25 cellular contexts compared by ENCODE assay signal in the genomic region with DNA sequence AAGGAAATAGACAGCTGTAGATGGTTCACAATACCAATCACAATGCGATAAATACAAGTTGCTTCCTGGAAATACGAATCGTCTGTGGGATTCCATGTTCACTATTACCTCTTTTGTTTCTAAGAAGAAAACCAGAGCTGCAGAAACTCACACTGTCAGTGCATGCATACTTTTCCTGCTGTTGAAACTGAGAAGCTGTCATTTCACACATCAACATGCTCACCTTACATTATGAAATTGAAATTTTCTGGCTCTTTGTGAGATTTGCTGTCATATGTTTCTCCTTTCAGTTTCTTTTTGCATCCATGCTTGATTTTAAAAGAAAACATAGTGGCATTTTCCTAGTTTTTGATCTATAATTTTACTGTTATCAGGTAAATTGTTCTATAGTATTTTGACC.
"Had no signal": no experiment of that assay in that cellular context is flagged by ENCODE, and none has a peak within 500 bp of the region (broad histone marks: within the 10 kb centered on the region; RNA-seq: fewer than 3 reads in every experiment).

No MANE protein-coding gene starts in this region.

- H3K36me3 Mint-ChIP-seq: naive B cell; natural killer cell; stimulated activated naive B cell treated with anti-CD40 and anti-IgM and Interleukin-4, amounts not matched to agents 10 μg/mL and 1 μg/mL and 100 μg/mL, for 72 hours had no signal

- H3K27ac ChIP-seq: left ventricle myocardium inferior, ovary, right atrium auricular region, skin epidermis, stomach, testis, thyroid gland, transverse colon, upper lobe of left lung, vagina had no signal

- ATAC-seq: natural killer cell; sciatic nerve; stimulated activated naive B cell treated with anti-CD40 and anti-IgM and Interleukin-4, amounts not matched to agents 10 μg/mL and 1 μg/mL and 100 μg/mL, for 72 hours; stimulated activated naive CD8-positive, alpha-beta T cell treated with anti-CD3 and anti-CD28 coated beads, Interleukin-15, Interleukin-2, amounts not matched to agents 100 U/mL and 50 U/mL, for 24 hours had no signal

- H3K4me1 ChIP-seq: left ventricle myocardium inferior, right atrium auricular region, stomach, testis, thyroid gland, transverse colon, upper lobe of left lung, vagina had no signal

- H3K4me3 Mint-ChIP-seq: mesothelial cell of epicardium; naive B cell; natural killer cell; nephron progenitor cell; stimulated activated naive B cell treated with anti-CD40 and anti-IgM and Interleukin-4, amounts not matched to agents 10 μg/mL and 1 μg/mL and 100 μg/mL, for 72 hours had no signal

- DNase-seq: islet precursor cell; left ventricle myocardium inferior; mesendoderm; naive B cell; natural killer cell; nephron progenitor cell; ovary; stimulated activated CD4-positive, alpha-beta T cell treated with anti-CD3 and anti-CD28 coated beads, Interleukin-12 subunit alpha, Interleukin-12 subunit beta, amount 100 ng/mL, for 4 hours; stimulated activated CD4-positive, alpha-beta T cell treated with anti-CD3 and anti-CD28 coated beads, Interleukin-15, amount 100 ng/mL, for 24 hours; stimulated activated CD4-positive, alpha-beta T cell treated with anti-CD3 and anti-CD28 coated beads, Interleukin-2, amount 100 ng/mL, for 24 hours; stimulated activated CD4-positive, alpha-beta T cell treated with anti-CD3 and anti-CD28 coated beads, Interleukin-4, amount 100 ng/mL, for 1 hour; stimulated activated naive B cell treated with anti-CD40 and anti-IgM and Interleukin-4, amounts not matched to agents 10 μg/mL and 1 μg/mL and 100 μg/mL, for 72 hours; stimulated activated naive CD8-positive, alpha-beta T cell treated with anti-CD3 and anti-CD28 coated beads, Interleukin-15, Interleukin-2, amounts not matched to agents 100 U/mL and 50 U/mL, for 24 hours; stomach; testis; thyroid gland; transverse colon; upper lobe of left lung had no signal

- H3K27ac Mint-ChIP-seq: mesothelial cell of epicardium; natural killer cell; nephron progenitor cell; progenitor cell of endocrine pancreas; stimulated activated naive B cell treated with anti-CD40 and anti-IgM and Interleukin-4, amounts not matched to agents 10 μg/mL and 1 μg/mL and 100 μg/mL, for 72 hours had no signal

- H3K36me3 ChIP-seq: left ventricle myocardium inferior, ovary, right atrium auricular region, stomach, thyroid gland, transverse colon, upper lobe of left lung, vagina had no signal

- H3K4me3 ChIP-seq: left ventricle myocardium inferior, lung, ovary, right atrium auricular region, skin epidermis, stomach, testis, thyroid gland, transverse colon, upper lobe of left lung, vagina had no signal

- H3K4me1 Mint-ChIP-seq: mesothelial cell of epicardium; natural killer cell; nephron progenitor cell; stimulated activated naive B cell treated with anti-CD40 and anti-IgM and Interleukin-4, amounts not matched to agents 10 μg/mL and 1 μg/mL and 100 μg/mL, for 72 hours had no signal

- H3K9me3 ChIP-seq: ovary, testis, thyroid gland, transverse colon, vagina had no signal

- H3K27me3 ChIP-seq: ovary, right atrium auricular region, testis, thyroid gland, transverse colon, upper lobe of left lung, vagina had no signal

- H3K27me3 Mint-ChIP-seq: naive B cell; progenitor cell of endocrine pancreas; stimulated activated naive B cell treated with anti-CD40 and anti-IgM and Interleukin-4, amounts not matched to agents 10 μg/mL and 1 μg/mL and 100 μg/mL, for 72 hours had no signal
